ENCODE assay signal across 8 cellular contexts in genomic region chrX:11724122-11725017, GRCh38. TPM values are rescaled to one million over a fixed set of nuclear protein-coding genes. Genes with fewer than 3 reads are reported as not detected.
DNase-seq lines count a peak whose midpoint lies in the region; ATAC-seq and TF ChIP-seq lines count a peak whose summit lies in the region.

No MANE protein-coding gene starts in this region.

- H3K36me3 ChIP-seq in cardiac muscle cell (no peaks in the 10 kb centered on the region), WERI-Rb-1 (no peaks in the 10 kb centered on the region)

- H3K4me1 ChIP-seq in cardiac muscle cell (ENCODE audit: low read depth) (no peaks in the 10 kb centered on the region), right cardiac atrium (ENCODE audit: control insufficient read depth, insufficient read depth, low read length) (no peaks in the 10 kb centered on the region)

- peak; percentile 25 to 56 for DNase-seq in cardiac muscle cell (ENCODE audit: low read depth in 1 of 2, low spot score in 1 of 2)
- no peak for DNase-seq in right cardiac atrium
- peak; percentile 11 for DNase-seq in WERI-Rb-1
- DNase-seq in glomerular visceral epithelial cell (ENCODE audit: extremely low spot score): peak; percentile 42
- DNase-seq in smooth muscle cell of the brain vasculature (ENCODE audit: low read depth, low spot score): peak; percentile 10
- no peak for DNase-seq in NK-92 treated with Interleukin-12 subunit alpha and Interleukin-12 subunit beta, amount 100 ng/mL, for 24 hours (lab: John Stamatoyannopoulos, UW)

- TF ChIP-seq CTCF in cardiac muscle cell (IDR thresholded peaks at IDR 0.05; ENCODE audit: low read depth, low read length): peak; percentile 66
- peak; percentile 52 for TF ChIP-seq CTCF in WERI-Rb-1 (IDR thresholded peaks at IDR 0.05; ENCODE audit: low read depth, low read length)

- no peak for ATAC-seq in right cardiac atrium
- ATAC-seq in HG03342 (IDR thresholded peaks at IDR 0.05; ENCODE audit: unreplicated experiment): peak; percentile 75
- no peak for ATAC-seq in GM21515 (IDR thresholded peaks at IDR 0.05; ENCODE audit: unreplicated experiment)

- H3K4me3 ChIP-seq in cardiac muscle cell (no peak overlapping the region), right cardiac atrium (ENCODE audit: low read length) (no peak overlapping the region), WERI-Rb-1 (ENCODE audit: low read depth, low read length) (no peak overlapping the region)

- no peaks in the 10 kb centered on the region for H3K27me3 ChIP-seq in cardiac muscle cell
- no peaks in the 10 kb centered on the region for H3K27me3 ChIP-seq in right cardiac atrium (ENCODE audit: control insufficient read depth, insufficient read depth)
- H3K27me3 ChIP-seq in WERI-Rb-1 (ENCODE audit: insufficient read depth, low read depth, severe bottlenecking): peaks cover 13% of the 10 kb centered on the region

- H3K9me3 ChIP-seq in cardiac muscle cell (ENCODE audit: low read depth) (no peaks in the 10 kb centered on the region), right cardiac atrium (ENCODE audit: control insufficient read depth, low read length) (no peaks in the 10 kb centered on the region), WERI-Rb-1 (ENCODE audit: severe bottlenecking) (no peaks in the 10 kb centered on the region)

- intact Hi-C loops in right cardiac atrium (cut with DNase I): loop anchor here in 3 of 4 donors (5.0 to 10.0 kb wide), 4 partner anchors 187 to 580 kb away; no protein-coding TSS in a partner anchor

- 49% methylated on average over 7 of the region's 7 CpGs for WGBS in right cardiac atrium

- H3K27ac ChIP-seq in cardiac muscle cell: no peak overlapping the region
- H3K27ac ChIP-seq in right cardiac atrium (ENCODE audit: low read length): no peak overlapping the region
- no peak overlapping the region for H3K27ac ChIP-seq in WERI-Rb-1

RNA-seq across cellular contexts. Expression of gene MSL3, which starts 33.7 kb away (rescaled TPM):
- total RNA-seq in cardiac muscle cell (14.2 and 15.4 TPM in 2 replicates), right cardiac atrium (10 to 100 TPM; 10.1 to 14.9 (median 13.5) TPM)
- polyA plus RNA-seq in cardiac muscle cell (11.7 and 16.4 TPM in 2 replicates), right cardiac atrium (11.4 TPM)

RNA-seq across cellular contexts. Expression of gene ARHGAP6, which starts 58.6 kb away (rescaled TPM):
- total RNA-seq in cardiac muscle cell (18.5 and 45.0 TPM in 2 replicates), right cardiac atrium (1 to 10 TPM; 2.5 to 4.5 (median 3.3) TPM)
- polyA plus RNA-seq in cardiac muscle cell (10.5 and 14.9 TPM in 2 replicates), right cardiac atrium (2.3 TPM)

Comparison
In these comparisons a context has a peak if more than half of its experiments do, and no peak if none do; other contexts are left out.
1. DNase-seq: peak in cardiac muscle cell (2 of 2), WERI-Rb-1 (single experiment), glomerular visceral epithelial cell (single experiment) and smooth muscle cell of the brain vasculature (single experiment); none in right cardiac atrium (0 of 3) and NK-92 treated with Interleukin-12 subunit alpha and Interleukin-12 subunit beta, amount 100 ng/mL, for 24 hours (single experiment).